ENCODE assay signal across 12 cellular contexts in the genomic region with DNA sequence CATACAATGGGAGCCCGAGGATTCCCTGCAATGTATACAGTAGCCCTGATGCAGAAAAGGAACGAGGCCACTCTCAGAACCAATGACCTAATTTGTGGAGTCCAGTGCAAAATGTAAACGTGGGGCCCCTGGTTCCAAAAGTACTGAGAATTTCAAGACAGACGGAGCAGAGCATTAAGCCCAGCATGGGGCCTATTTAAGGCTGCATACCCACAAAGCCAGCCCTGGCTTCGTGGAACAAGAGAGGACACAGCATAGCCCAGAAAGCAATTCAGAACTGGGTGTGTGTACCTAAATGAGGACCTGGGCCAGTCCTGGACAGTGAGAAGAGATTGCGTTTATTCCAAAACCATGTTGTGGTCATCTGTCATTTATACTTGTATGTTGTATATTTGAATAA. TPM values are rescaled to one million over a fixed set of nuclear protein-coding genes. Genes with fewer than 3 reads are reported as not detected.
"Had no signal": no experiment of that assay in that cellular context is flagged by ENCODE, and none has a peak within 500 bp of the region (broad histone marks: within the 10 kb centered on the region; RNA-seq: fewer than 3 reads in every experiment).

No MANE protein-coding gene starts in this region.

- H3K4me3 Mint-ChIP-seq: HFFc6 had no signal

- H3K27ac Mint-ChIP-seq: HFFc6 had no signal

- ATAC-seq: HCT116, HepG2, K562 had no signal

- H3K9me3 ChIP-seq: HAP-1 had no signal

- H3K4me3 ChIP-seq: HAP-1, K562 had no signal

- H3K36me3 ChIP-seq: HAP-1 had no signal

- H3K27ac ChIP-seq: HL-60 had no signal

- DNase-seq: GOT3, H7, HFFc6, IMR-90, KG1 had no signal

RNA-seq across cellular contexts. Expression of a gene that starts 55.2 kb away (rescaled TPM):
- total RNA-seq: H4, H7, HepG2, HFFc6, HT1080, IMR-90, K562 had no signal
- polyA plus RNA-seq: HepG2, IMR-90, K562 had no signal
